In genomic region chr7:101723835-101724234, GRCh38 we compare ENCODE assay signal across 28 cellular contexts.
DNase-seq lines count a peak whose midpoint lies in the region; ATAC-seq, FAIRE-seq and TF ChIP-seq lines count a peak whose summit lies in the region.
"Had no signal": no experiment of that assay in that cellular context is flagged by ENCODE, and none has a peak within 500 bp of the region (broad histone marks: within the 10 kb centered on the region; RNA-seq: fewer than 3 reads in every experiment).

No MANE protein-coding gene starts in this region.

- peak overlapping the region; percentile 43; the same call in 1 of the 2 replicates for H2AK5ac ChIP-seq in IMR-90 (ENCODE audit: low read depth, low read length)
- H2AK5ac ChIP-seq in neuronal stem cell (ENCODE audit: low read depth, low read length), result peak overlapping the region; percentile 68

- H4K20me1 ChIP-seq in IMR-90 (ENCODE audit: insufficient read depth, low read length) (no peaks in the 10 kb centered on the region), K562 (replicated peaks; ENCODE audit: control insufficient read depth, insufficient read depth, low read length) (no peaks in the 10 kb centered on the region)
- H4K20me1 ChIP-seq: BLaER1 had no signal

- H3K9me1 ChIP-seq in IMR-90 (ENCODE audit: insufficient read depth, low read length) (peaks cover 9% of the 10 kb centered on the region), K562 (ENCODE audit: control insufficient read depth, insufficient read depth, low read length) (no peaks in the 10 kb centered on the region)

- H3K4me1 ChIP-seq in IMR-90 (ENCODE audit: control insufficient read depth, insufficient read depth, low read length) (peaks cover 7% of the 10 kb centered on the region), K562 (replicated peaks in 1 of 2; ENCODE audit: control insufficient read depth in 2 of 2, insufficient read depth in 2 of 2, low read length in 2 of 2) (peaks cover 8 to 11% of the 10 kb centered on the region in 2 experiments), neuronal stem cell (ENCODE audit: control insufficient read depth in 2 of 2, insufficient read depth in 1 of 2, low read depth in 1 of 2, low read length in 2 of 2) (peaks cover 0 to 4% of the 10 kb centered on the region in 2 donors)
- H3K4me1 ChIP-seq: BE2C had no signal

- H4K8ac ChIP-seq in IMR-90 (ENCODE audit: low read depth in 2 of 2, low read length in 2 of 2) (no peak overlapping the region), neuronal stem cell (ENCODE audit: low read depth, low read length) (no peak overlapping the region)

- TF ChIP-seq POLR2A in IMR-90 (IDR thresholded peaks at IDR 0.05; ENCODE audit: low read depth, low read length) (no peak), K562 (conservative IDR thresholded peaks at IDR 0.05) (no peak)

- H3K36me3 ChIP-seq in IMR-90 (ENCODE audit: control insufficient read depth, insufficient read depth, low read length), result no peaks in the 10 kb centered on the region
- no peaks in the 10 kb centered on the region for H3K36me3 ChIP-seq in K562 (ENCODE audit: control insufficient read depth, insufficient read depth, low read length)
- no peaks in the 10 kb centered on the region for H3K36me3 ChIP-seq in neuronal stem cell (replicated peaks in 1 of 2; ENCODE audit: control insufficient read depth in 2 of 2, insufficient read depth in 2 of 2, low read length in 2 of 2)
- H3K36me3 ChIP-seq: BE2C, BLaER1 had no signal

- DNase-seq in IMR-90 (no peak), K562 (ENCODE audit: extremely low read depth in 1 of 4, low spot score in 3 of 4) (no peak), neuronal stem cell (ENCODE audit: low spot score) (no peak), NCI-H2196 treated with DMSO at 0.1 percent for 48 hours (lab: John Stamatoyannopoulos, UW; ENCODE audit: unreplicated experiment) (no peak), amniotic stem cell (lab: John Stamatoyannopoulos, UW) (no peak)
- DNase-seq: 8988T; ACHN; BE2C; C1 segment of cervical spinal cord; CD4-positive, alpha-beta memory T cell; CD4-positive, CD25-positive, alpha-beta regulatory T cell; CD8-positive, alpha-beta memory T cell; COR-L47; DMS 273 treated with DMSO at 0.1 percent for 48 hours; DMS153; DMS53; DMS79; DND-41; EL; GDM1 had no signal

- no peak overlapping the region for H4K5ac ChIP-seq in IMR-90 (ENCODE audit: low read depth, low read length)

- no peak overlapping the region for H3K56ac ChIP-seq in IMR-90 (ENCODE audit: extremely low read depth, insufficient read depth, low read length)

- H3K79me2 ChIP-seq in K562 (ENCODE audit: control insufficient read depth, insufficient read depth, low read length), result no peaks in the 10 kb centered on the region

- H3K14ac ChIP-seq in IMR-90 (replicated peaks; ENCODE audit: low read depth, low read length), result no peak overlapping the region
- no peak overlapping the region for H3K14ac ChIP-seq in neuronal stem cell (ENCODE audit: low read length)

- H3K27me3 ChIP-seq in IMR-90 (ENCODE audit: control insufficient read depth, insufficient read depth, low read length) (no peaks in the 10 kb centered on the region), K562 (ENCODE audit: control insufficient read depth in 2 of 2, insufficient read depth in 2 of 2, low read length in 2 of 2) (peaks cover 10 to 53% of the 10 kb centered on the region in 2 experiments; a peak in 4 of 5 replicates), neuronal stem cell (ENCODE audit: control insufficient read depth in 3 of 3, insufficient read depth in 3 of 3, low read depth in 1 of 3, low read length in 3 of 3) (peaks cover 0 to 4% (median 0%) of the 10 kb centered on the region in 3 experiments)
- H3K27me3 ChIP-seq: BE2C, BLaER1 had no signal

- H2BK120ac ChIP-seq in IMR-90 (ENCODE audit: low read depth, low read length) (no peak overlapping the region), neuronal stem cell (ENCODE audit: low read depth, low read length) (no peak overlapping the region)

- POLR2A ChIA-PET in IMR-90 (lab: Charles Lee; ENCODE audit: unreplicated experiment) (no interaction called here), K562 (lab: Yijun Ruan, JAX) (interaction anchor here (0.9 kb wide), 1 partner anchor 547 kb away, joined by 4 read pairs; no protein-coding TSS in a partner anchor)

- dilution Hi-C loops in IMR-90 (cut with HindIII; ENCODE audit: low sequenced_read_pairs, unreplicated experiment), result no loop called here

- H3K9me3 ChIP-seq in IMR-90 (ENCODE audit: control insufficient read depth, insufficient read depth, low read length), result peaks cover 3% of the 10 kb centered on the region; the same call in 1 of the 2 replicates
- no peaks in the 10 kb centered on the region for H3K9me3 ChIP-seq in K562 (replicated peaks; ENCODE audit: control insufficient read depth, insufficient read depth, low read depth, low read length)
- peaks cover 0 to 6% of the 10 kb centered on the region in 2 donors for H3K9me3 ChIP-seq in neuronal stem cell (replicated peaks in 1 of 2; ENCODE audit: control insufficient read depth in 2 of 2, insufficient read depth in 1 of 2, low read depth in 1 of 2, low read length in 2 of 2)
- H3K9me3 ChIP-seq: BE2C had no signal

- no peak overlapping the region for H3K23ac ChIP-seq in IMR-90 (ENCODE audit: low read depth, low read length)
- no peak overlapping the region for H3K23ac ChIP-seq in neuronal stem cell (ENCODE audit: low read depth, low read length, poor library complexity)

- H3K4ac ChIP-seq in IMR-90 (ENCODE audit: low read depth, low read length) (no peak overlapping the region), neuronal stem cell (ENCODE audit: low read length) (no peak overlapping the region)

- no peak overlapping the region for H2AFZ ChIP-seq in IMR-90 (replicated peaks; ENCODE audit: low read length, poor library complexity)
- no peak overlapping the region for H2AFZ ChIP-seq in K562 (ENCODE audit: low read depth, low read length)
- no peak overlapping the region for H2AFZ ChIP-seq in neuronal stem cell (ENCODE audit: low read length)

- H2BK12ac ChIP-seq in neuronal stem cell (ENCODE audit: low read length), result no peak overlapping the region

- H4K91ac ChIP-seq in IMR-90 (ENCODE audit: insufficient read depth, low read depth, low read length), result no peak overlapping the region
- no peak overlapping the region for H4K91ac ChIP-seq in neuronal stem cell (ENCODE audit: low read depth, low read length, poor library complexity)

- H3K9ac ChIP-seq in IMR-90 (ENCODE audit: low read depth, low read length) (no peak overlapping the region), K562 (ENCODE audit: insufficient read depth in 1 of 2, low read depth in 2 of 2, low read length in 2 of 2) (no peak overlapping the region), neuronal stem cell (ENCODE audit: low read depth, low read length, poor library complexity) (no peak overlapping the region)
- H3K9ac ChIP-seq: BLaER1 had no signal

- BruUV-seq in IMR-90 (replicated peaks; lab: Mats Ljungman, UMichigan), result no TSS peak
- BruUV-seq in K562 (replicated peaks; lab: Mats Ljungman, UMichigan), result no TSS peak

- no peak overlapping the region for H2BK15ac ChIP-seq in IMR-90 (ENCODE audit: low read depth, low read length)
- no peak overlapping the region for H2BK15ac ChIP-seq in neuronal stem cell (ENCODE audit: low read length)

- no peak overlapping the region for H3K4me2 ChIP-seq in IMR-90 (ENCODE audit: low read depth, low read length)
- H3K4me2 ChIP-seq in K562 (ENCODE audit: insufficient read depth, low read length), result no peak overlapping the region
- no peak overlapping the region for H3K4me2 ChIP-seq in neuronal stem cell (ENCODE audit: insufficient read depth, low read length, poor library complexity, severe bottlenecking)
- H3K4me2 ChIP-seq: BLaER1 had no signal

- WGBS in IMR-90 (ENCODE audit: extremely low coverage in 2 of 2, insufficient read length in 1 of 2), 2 experiments, result no CpG with 5 or more reads among the region's 1 CpG
- WGBS in K562 (ENCODE audit: insufficient coverage, low coverage, missing lambda C conversion rate), result 8% methylated on average over 1 of the region's 1 CpG
- WGBS in neuronal stem cell (ENCODE audit: extremely low coverage in 2 of 2, insufficient read length in 2 of 2, insufficient replicate concordance in 1 of 2), 2 donors, result no CpG with 5 or more reads among the region's 1 CpG

- CTCF ChIA-PET in IMR-90 (lab: Yijun Ruan, JAX) (interaction anchor here (0.6 kb wide), 1 partner anchor 41 kb away, joined by 4 read pairs; no protein-coding TSS in a partner anchor), K562 (lab: Yijun Ruan, JAX; ENCODE audit: low intra/inter-chr PET ratio) (no interaction called here)

- intact Hi-C loops in IMR-90 (cut with micrococcal nuclease) (no loop called here), K562 (cut with micrococcal nuclease) (no loop called here)

- no peak for TF ChIP-seq RAD21 in IMR-90 (IDR thresholded peaks at IDR 0.05; ENCODE audit: low read length)
- no peak for TF ChIP-seq RAD21 in Ishikawa (IDR thresholded peaks at IDR 0.05; ENCODE audit: low read depth)
- no peak for TF ChIP-seq RAD21 in K562 (CRISPR knock-in tag; conservative IDR thresholded peaks at IDR 0.05 in 1 of 2, IDR thresholded peaks at IDR 0.05 in 1 of 2)

- TF ChIP-seq CTCF in IMR-90 (conservative IDR thresholded peaks at IDR 0.05; ENCODE audit: low read depth, low read length) (no peak), K562 (IDR thresholded peaks at IDR 0.05 in 2 of 3, conservative IDR thresholded peaks at IDR 0.05 in 1 of 3; ENCODE audit: insufficient read depth in 2 of 3, low read depth in 1 of 3, low read length in 3 of 3) (no peak)

- H3K27ac ChIP-seq in IMR-90 (ENCODE audit: insufficient read depth, low read length), result no peak overlapping the region
- H3K27ac ChIP-seq in K562 (ENCODE audit: extremely low read depth, low read depth, low read length), result no peak overlapping the region
- H3K27ac ChIP-seq in neuronal stem cell (replicated peaks; ENCODE audit: low read length), result no peak overlapping the region
- H3K27ac ChIP-seq: BLaER1 had no signal

- H2BK5ac ChIP-seq in IMR-90 (ENCODE audit: low read depth, low read length, poor library complexity, severe bottlenecking) (no peak overlapping the region), neuronal stem cell (ENCODE audit: low read length) (no peak overlapping the region)

- no peak for TF ChIP-seq EP300 in Ishikawa (IDR thresholded peaks at IDR 0.05; ENCODE audit: borderline replicate concordance)
- TF ChIP-seq EP300 in K562 (IDR thresholded peaks at IDR 0.05; ENCODE audit: low read length), result no peak

- H3K79me1 ChIP-seq in IMR-90 (ENCODE audit: low read depth in 1 of 2, low read length in 2 of 2), result no peaks in the 10 kb centered on the region
- no peaks in the 10 kb centered on the region for H3K79me1 ChIP-seq in neuronal stem cell (ENCODE audit: low read depth, low read length)

- H3K4me3 ChIP-seq in IMR-90 (ENCODE audit: insufficient read depth, low read depth, low read length), result no peak overlapping the region
- no peak overlapping the region for H3K4me3 ChIP-seq in K562
- no peak overlapping the region for H3K4me3 ChIP-seq in neuronal stem cell (ENCODE audit: low read length in 2 of 2)
- H3K4me3 ChIP-seq: BLaER1, GM12878 had no signal

- in situ Hi-C loops in IMR-90 (cut with MboI; ENCODE audit: low sequenced_read_pairs), result no loop called here
- in situ Hi-C loops in K562 (cut with MboI), result no loop called here

- no peak overlapping the region for H3K18ac ChIP-seq in IMR-90 (ENCODE audit: low read depth, low read length)
- H3K18ac ChIP-seq in neuronal stem cell (ENCODE audit: low read length), result peak overlapping the region; percentile 64

- H2AK9ac ChIP-seq in IMR-90 (replicated peaks; ENCODE audit: low read depth, low read length, poor library complexity), result no peak overlapping the region

- peak; percentile 40 for FAIRE-seq in K562 (lab: Jason Lieb, UNC)
- FAIRE-seq: A204.1, GM12878, GM12892, GM18507, GM19239 had no signal

- no peak for ATAC-seq in IMR-90 (ENCODE audit: low read depth)
- ATAC-seq in K562, result no peak; the same call in 2 of the 3 replicates
- no peak for ATAC-seq in GM19035 (IDR thresholded peaks at IDR 0.05; ENCODE audit: unreplicated experiment)
- ATAC-seq: GM12878 had no signal

- no peak overlapping the region for H2BK20ac ChIP-seq in IMR-90 (ENCODE audit: low read depth, low read length)
